ENCODE assay signal across 19 cellular contexts in the genomic region with DNA sequence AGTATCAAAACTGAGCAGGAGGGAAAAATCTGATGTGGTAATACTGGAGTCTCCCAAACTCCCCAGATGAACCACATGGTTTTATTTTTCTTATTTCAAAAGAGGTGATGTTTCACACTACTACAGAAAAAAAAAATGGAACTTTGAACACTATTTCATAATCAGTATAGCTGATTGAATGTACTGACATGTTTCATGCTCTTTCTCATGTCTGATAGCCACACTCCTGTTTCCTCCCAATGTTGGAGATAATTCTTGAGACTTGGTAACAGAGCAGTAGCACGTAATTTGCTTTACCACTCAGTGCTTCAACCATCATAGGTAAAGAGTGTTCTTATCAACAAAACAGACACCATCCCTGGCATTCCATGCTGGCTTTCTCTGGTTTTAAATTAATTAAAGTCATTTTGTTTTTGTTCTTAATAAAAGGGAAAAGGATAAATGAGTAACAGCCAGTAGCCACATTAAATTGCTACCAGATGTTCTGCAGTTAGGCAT.
DNase-seq lines count a peak whose midpoint lies in the region; ATAC-seq, FAIRE-seq and TF ChIP-seq lines count a peak whose summit lies in the region.
"Had no signal": no experiment of that assay in that cellular context is flagged by ENCODE, and none has a peak within 500 bp of the region (broad histone marks: within the 10 kb centered on the region; RNA-seq: fewer than 3 reads in every experiment).

No MANE protein-coding gene starts in this region.

- WGBS in A549 (ENCODE audit: missing lambda C conversion rate), result 95% methylated on average over 1 of the region's 1 CpG

- H3K9me2 ChIP-seq in HCT116 (ENCODE audit: insufficient read depth), result no peaks in the 10 kb centered on the region

- TF ChIP-seq CTCF in A549 (IDR thresholded peaks at IDR 0.05) (no peak), HCT116 (IDR thresholded peaks at IDR 0.05 in 2 of 3, conservative IDR thresholded peaks at IDR 0.05 in 1 of 3; ENCODE audit: borderline replicate concordance in 1 of 3, insufficient read depth in 1 of 3, low read depth in 2 of 3, low read length in 2 of 3) (no peak), foreskin fibroblast (IDR thresholded peaks at IDR 0.05; ENCODE audit: low read depth, low read length) (no peak), D721Med (IDR thresholded peaks at IDR 0.05; ENCODE audit: insufficient read depth, missing control alignments) (no peak)

- H4K20me1 ChIP-seq in HCT116 (ENCODE audit: insufficient read depth), result no peaks in the 10 kb centered on the region

- POLR2A ChIA-PET in A549 (lab: Yijun Ruan, JAX), result no interaction called here
- POLR2A ChIA-PET in HCT116 (lab: Charles Lee), result interaction anchor here (1.1 to 1.5 kb wide), 2 partner anchors 9 kb away, joined by 3 to 4 read pairs; no protein-coding TSS in a partner anchor

- H3K4me2 ChIP-seq in A549 (peak overlapping the region; percentile 58; the same call in 1 of the 3 replicates), HCT116 (ENCODE audit: low read length) (0 out of 2 replicates have a peak overlapping the region, but pooled peaks have one; percentile 61)

- TF ChIP-seq RAD21 in A549 (conservative IDR thresholded peaks at IDR 0.05 in 1 of 2, IDR thresholded peaks at IDR 0.05 in 1 of 2) (no peak), HCT116 (IDR thresholded peaks at IDR 0.05; ENCODE audit: low read depth) (no peak)

- H3K4me1 ChIP-seq in A549, result peaks cover 32% of the 10 kb centered on the region
- H3K4me1 ChIP-seq in HCT116 (ENCODE audit: control insufficient read depth in 1 of 2, insufficient read depth in 2 of 2, low read length in 2 of 2), result peaks cover 13 to 31% of the 10 kb centered on the region in 2 experiments; a peak in 3 of 4 replicates
- H3K4me1 ChIP-seq in adipocyte (ENCODE audit: control insufficient read depth, insufficient read depth, low read length), result peaks cover 51% of the 10 kb centered on the region
- H3K4me1 ChIP-seq: adrenal gland had no signal

- no peak for TF ChIP-seq EP300 in A549 (IDR thresholded peaks at IDR 0.05)

- FAIRE-seq in A549 (lab: Jason Lieb, UNC) (no peak), D721Med (lab: Jason Lieb, UNC) (no peak)
- FAIRE-seq: A204.1, GM12891 had no signal

- H3K9ac ChIP-seq in HCT116 (ENCODE audit: low read length) (no peak overlapping the region), adipocyte (ENCODE audit: low read length) (peak overlapping the region; percentile 53)

- H3K4me3 ChIP-seq in A549 (no peak overlapping the region), HCT116 (replicated peaks in 1 of 2; ENCODE audit: low read depth in 1 of 2, low read length in 2 of 2) (no peak overlapping the region), adipocyte (ENCODE audit: low read length) (no peak overlapping the region), foreskin fibroblast (ENCODE audit: low read depth in 1 of 2, low read length in 2 of 2) (no peak overlapping the region)
- H3K4me3 ChIP-seq: adrenal gland, heart left ventricle had no signal

- H3K36me3 ChIP-seq in HCT116 (ENCODE audit: control insufficient read depth in 1 of 2, insufficient read depth in 2 of 2, low read length in 2 of 2), result no peaks in the 10 kb centered on the region
- H3K36me3 ChIP-seq in adipocyte (ENCODE audit: control insufficient read depth, insufficient read depth, low read length, severe bottlenecking), result no peaks in the 10 kb centered on the region
- H3K36me3 ChIP-seq: adrenal gland, heart left ventricle had no signal

- intact Hi-C loops in HCT116 (cut with micrococcal nuclease), result loop anchor here (5.0 kb wide), 1 partner anchor 284 kb away; a partner anchor contains a TSS

- CTCF ChIA-PET in A549 (lab: Yijun Ruan, JAX), result interaction anchor here (1.7 kb wide), 1 partner anchor 15 kb away, joined by 3 read pairs; no protein-coding TSS in a partner anchor
- CTCF ChIA-PET in HCT116 (lab: Charles Lee), result no interaction called here

- RAD21 ChIA-PET in HCT116 (lab: Charles Lee; ENCODE audit: low non-redundant PET in 1 of 2, low total read pairs in 2 of 2, uncharacterized antibody in 2 of 2, unreplicated experiment in 2 of 2), result no interaction called here

- H3K79me2 ChIP-seq in HCT116 (ENCODE audit: insufficient read depth, low read length), result no peaks in the 10 kb centered on the region

- TF ChIP-seq POLR2A in A549 (IDR thresholded peaks at IDR 0.05; ENCODE audit: low read length), result no peak
- no peak for TF ChIP-seq POLR2A in HCT116 (IDR thresholded peaks at IDR 0.05; ENCODE audit: borderline replicate concordance, extremely low read depth, insufficient read depth, insufficient read length)

- DNase-seq in A549 (ENCODE audit: low read depth in 1 of 2, low spot score in 1 of 2) (no peak), HCT116 (ENCODE audit: low read depth, low spot score) (no peak), adipocyte (ENCODE audit: low read depth) (peak; percentile 90), foreskin fibroblast (peak; percentile 75 to 82), foreskin melanocyte (no peak), NCI-H446 (lab: John Stamatoyannopoulos, UW) (no peak), GF-D8 (lab: John Stamatoyannopoulos, UW) (no peak), D721Med (ENCODE audit: insufficient read length, low spot score) (no peak)
- DNase-seq: activated CD4-positive, alpha-beta memory T cell treated with anti-CD3 and anti-CD28 coated beads, Interleukin-2, amount 10 ng/mL, durations not matched to agents 7 days and 5 days; adrenal gland; cerebellar nuclear complex; effector memory CD8-positive, alpha-beta T cell; heart left ventricle; natural killer cell; NCI-H1694; stimulated activated naive B cell treated with anti-CD40 and anti-IgM and Interleukin-4, amounts not matched to agents 10 μg/mL and 1 μg/mL and 100 μg/mL, for 72 hours had no signal

- H2AFZ ChIP-seq in HCT116 (ENCODE audit: low read depth, low read length, poor library complexity, severe bottlenecking), result peak overlapping the region; percentile 39

- ATAC-seq in A549 (no peak), HCT116 (no peak)
- ATAC-seq: activated T-helper 17 cell treated with anti-CD3 and anti-CD28 coated beads, Interleukin-2, amount 50 U/mL, for 72 hours; effector memory CD8-positive, alpha-beta T cell; natural killer cell; stimulated activated naive B cell treated with anti-CD40 and anti-IgM and Interleukin-4, amounts not matched to agents 10 μg/mL and 1 μg/mL and 100 μg/mL, for 72 hours had no signal

- H3K27me3 ChIP-seq in HCT116 (ENCODE audit: insufficient read depth, low read length) (no peaks in the 10 kb centered on the region), adipocyte (replicated peaks; ENCODE audit: control insufficient read depth, insufficient read depth, low read length) (no peaks in the 10 kb centered on the region)
- H3K27me3 ChIP-seq: adrenal gland, heart left ventricle had no signal

- peak overlapping the region; percentile 75 to 85 for H3K27ac ChIP-seq in A549
- H3K27ac ChIP-seq in HCT116 (ENCODE audit: low read depth, low read length), result no peak overlapping the region
- H3K27ac ChIP-seq: adrenal gland, heart left ventricle had no signal

- H3K9me3 ChIP-seq in A549, result peaks cover 3% of the 10 kb centered on the region; the same call in 2 of the 3 replicates
- H3K9me3 ChIP-seq in HCT116 (ENCODE audit: control insufficient read depth in 1 of 2, insufficient read depth in 1 of 2, low read depth in 1 of 2, low read length in 2 of 2), result no peaks in the 10 kb centered on the region
- peaks cover 2% of the 10 kb centered on the region for H3K9me3 ChIP-seq in adipocyte (ENCODE audit: control insufficient read depth, low read length)
- H3K9me3 ChIP-seq: adrenal gland had no signal

- no TSS peak for BruUV-seq in HCT116 (replicated peaks; lab: Mats Ljungman, UMichigan)

TF ChIP-seq in A549, 52 proteins besides CTCF, POLR2A, EP300 and RAD21:
- no peak for TF ChIP-seq RNF2 (IDR thresholded peaks at IDR 0.05; ENCODE audit: borderline replicate concordance, low read depth)
- TF ChIP-seq HOXB13 (CRISPR knock-in tag; IDR thresholded peaks at IDR 0.05; ENCODE audit: low read depth), result no peak
- TF ChIP-seq KDM5A (IDR thresholded peaks at IDR 0.05), result no peak
- TF ChIP-seq ZFP36 (IDR thresholded peaks at IDR 0.05; ENCODE audit: borderline replicate concordance, partially characterized antibody), result no peak
- TF ChIP-seq CBX8 (IDR thresholded peaks at IDR 0.05), result no peak
- no peak for TF ChIP-seq POLR2AphosphoS2 (conservative IDR thresholded peaks at IDR 0.05; ENCODE audit: low read length)
- TF ChIP-seq ESRRA (IDR thresholded peaks at IDR 0.05; ENCODE audit: borderline replicate concordance, low read length), result no peak
- no peak for TF ChIP-seq SMC3 (IDR thresholded peaks at IDR 0.05)
- no peak for TF ChIP-seq RARB (CRISPR knock-in tag; IDR thresholded peaks at IDR 0.05)
- no peak for TF ChIP-seq GATA3 (IDR thresholded peaks at IDR 0.05; ENCODE audit: borderline replicate concordance)
- TF ChIP-seq TP53 (CRISPR knock-in tag; IDR thresholded peaks at IDR 0.05), result no peak
- no peak for TF ChIP-seq EHF (CRISPR knock-in tag; IDR thresholded peaks at IDR 0.05)
- TF ChIP-seq HOXA7 (CRISPR knock-in tag; IDR thresholded peaks at IDR 0.05), result no peak
- TF ChIP-seq BHLHE40 (IDR thresholded peaks at IDR 0.05; ENCODE audit: low read depth, low read length), result no peak
- TF ChIP-seq HEYL (CRISPR knock-in tag; IDR thresholded peaks at IDR 0.05), result no peak
TF ChIP-seq in A549: peak in this region for 0.

TF ChIP-seq in HCT116, 20 proteins besides CTCF, POLR2A, EP300 and RAD21:
- TF ChIP-seq JUND (IDR thresholded peaks at IDR 0.05), result no peak
- no peak for TF ChIP-seq SIN3A (IDR thresholded peaks at IDR 0.05; ENCODE audit: low read depth)
- no peak for TF ChIP-seq ZFX (IDR thresholded peaks at IDR 0.05)
TF ChIP-seq in HCT116: peak in this region for 0.

Comparison
In these comparisons a context has a peak if more than half of its experiments do, and no peak if none do; other contexts are left out.
1. DNase-seq: peak in adipocyte (single experiment) and foreskin fibroblast (2 of 2); none in A549 (0 of 2), HCT116 (single experiment), foreskin melanocyte (single experiment), NCI-H446 (0 of 2), GF-D8 (single experiment) and D721Med (single experiment).